ENCODE assay signal across 20 cellular contexts in genomic region chr21:41065539-41065938, GRCh38.
"Had no signal": no experiment of that assay in that cellular context is flagged by ENCODE, and none has a peak within 500 bp of the region (broad histone marks: within the 10 kb centered on the region; RNA-seq: fewer than 3 reads in every experiment).

No MANE protein-coding gene starts in this region.

- ATAC-seq: activated CD8-positive, alpha-beta T cell treated with anti-CD3 and anti-CD28 coated beads, Interleukin-2, amount 10 ng/mL, durations not matched to agents 7 days and 5 days; activated T-helper 17 cell treated with anti-CD3 and anti-CD28 coated beads, Interleukin-2, amount 50 U/mL, for 72 hours; left lung; naive thymus-derived CD8-positive, alpha-beta T cell had no signal

- H3K27me3 ChIP-seq: thyroid gland had no signal

- H3K9me3 ChIP-seq: breast epithelium, left lung, prostate gland, thyroid gland had no signal

- H3K36me3 ChIP-seq: breast epithelium, left lung, neural progenitor cell, prostate gland, thyroid gland, WERI-Rb-1 had no signal

- H3K4me1 ChIP-seq: breast epithelium, prostate gland had no signal

- DNase-seq: activated CD4-positive, alpha-beta T cell treated with anti-CD3 and anti-CD28 coated beads, Interleukin-2, amount 50 U/mL, for 1 hour; activated CD4-positive, CD25-positive, alpha-beta regulatory T cell treated with anti-CD3 and anti-CD28 coated beads, Interleukin-2, amount 50 U/mL, for 72 hours; activated CD8-positive, alpha-beta T cell treated with anti-CD3 and anti-CD28 coated beads, Interleukin-2, amount 10 ng/mL, durations not matched to agents 7 days and 5 days; cerebellar nuclear complex; foreskin fibroblast; hippocampal formation; kidney glomerular epithelial cell; left lung; naive thymus-derived CD8-positive, alpha-beta T cell; stimulated activated CD4-positive, alpha-beta T cell treated with anti-CD3 and anti-CD28 coated beads, Interleukin-4, amount 100 ng/mL, for 4 hours; substantia nigra; T-helper 1 cell; thyroid gland had no signal

- H3K9ac ChIP-seq: neural progenitor cell had no signal

- H3K4me3 ChIP-seq: breast epithelium, coronary artery, left lung, lung, neural progenitor cell, prostate gland, thyroid gland had no signal

- H3K27ac ChIP-seq: breast epithelium, coronary artery, left lung, neural progenitor cell, prostate gland, thyroid gland, WERI-Rb-1 had no signal
